Comparison of ENCODE assay signal across 8 cellular contexts in genomic region chr2:85601771-85602475, GRCh38. TPM values are rescaled to one million over a fixed set of nuclear protein-coding genes. Genes with fewer than 3 reads are reported as not detected.
DNase-seq lines count a peak whose midpoint lies in the region; ATAC-seq and TF ChIP-seq lines count a peak whose summit lies in the region.

No MANE protein-coding gene starts in this region.

- CTCF ChIA-PET in AG04449 (lab: Yijun Ruan, JAX) = interaction anchor here (1.3 kb wide), 1 partner anchor 51 kb away, joined by 4 read pairs; no protein-coding TSS in a partner anchor

- ATAC-seq in GM18858 (IDR thresholded peaks at IDR 0.05; ENCODE audit: unreplicated experiment) (peak; percentile 21), HG03045 (IDR thresholded peaks at IDR 0.05; ENCODE audit: unreplicated experiment) (peak; percentile 44)

- TF ChIP-seq CTCF in AG04449 (IDR thresholded peaks at IDR 0.05; ENCODE audit: insufficient read depth, low read length, missing control alignments) = no peak

- H3K36me3 ChIP-seq in esophagus (ENCODE audit: control insufficient read depth in 2 of 2, insufficient read depth in 2 of 2, low read length in 1 of 2) (peaks cover 8 to 20% of the 10 kb centered on the region in 2 donors), muscle layer of duodenum (ENCODE audit: control insufficient read depth in 1 of 2, insufficient read depth in 2 of 2, low read length in 2 of 2) (peaks cover 20 to 31% of the 10 kb centered on the region in 2 donors)

- no peak for DNase-seq in AG04449 (ENCODE audit: low read depth, low spot score)
- DNase-seq in SW480 (ENCODE audit: low spot score) = peak; percentile 36
- no peak for DNase-seq in DMS79 treated with DMSO at 0.1 percent for 48 hours (lab: John Stamatoyannopoulos, UW)
- DNase-seq in effector CD4-positive, alpha-beta T cell = no peak

- peak overlapping the region; percentile 99 for H3K4me3 ChIP-seq in AG04449 (ENCODE audit: low read depth, low read length)
- peak overlapping the region; percentile 63 to 85 for H3K4me3 ChIP-seq in esophagus (ENCODE audit: low read depth in 1 of 2, low read length in 2 of 2)
- H3K4me3 ChIP-seq in muscle layer of duodenum (ENCODE audit: low read depth in 1 of 2, low read length in 2 of 2) = peak overlapping the region; percentile 78 to 79

- H3K9me3 ChIP-seq in esophagus (ENCODE audit: control insufficient read depth in 2 of 2, insufficient read depth in 1 of 2, low read depth in 1 of 2, low read length in 1 of 2) = no peaks in the 10 kb centered on the region
- H3K9me3 ChIP-seq in muscle layer of duodenum (ENCODE audit: control insufficient read depth in 1 of 2, low read length in 2 of 2) = no peaks in the 10 kb centered on the region

- H3K4me1 ChIP-seq in esophagus (ENCODE audit: control insufficient read depth in 2 of 2, insufficient read depth in 2 of 2, low read length in 1 of 2) (peaks cover 11 to 26% of the 10 kb centered on the region in 2 donors), muscle layer of duodenum (ENCODE audit: control insufficient read depth in 1 of 2, insufficient read depth in 2 of 2, low read length in 2 of 2) (peaks cover 10 to 34% of the 10 kb centered on the region in 2 donors)

- H3K27ac ChIP-seq in esophagus (ENCODE audit: low read depth in 2 of 2, low read length in 1 of 2) = peak overlapping the region; percentile 79 to 83
- H3K27ac ChIP-seq in muscle layer of duodenum (ENCODE audit: low read length) = peak overlapping the region; percentile 65

- 6 to 7% methylated on average over 34 to 36 of the region's 36 CpGs for WGBS in esophagus, 2 donors

- POLR2A ChIA-PET in AG04449 (lab: Yijun Ruan, JAX) = interaction anchor here (1.2 to 3.8 kb wide), 3 partner anchors 10 to 52 kb away, joined by 4 to 15 read pairs (median 5); partner anchors contain the start of gene C2orf68

- H3K27me3 ChIP-seq in esophagus (ENCODE audit: control insufficient read depth in 1 of 2, insufficient read depth in 2 of 2, low read length in 2 of 2) (no peaks in the 10 kb centered on the region), muscle layer of duodenum (ENCODE audit: low read depth, low read length) (no peaks in the 10 kb centered on the region)

RNA-seq across cellular contexts. Expression of gene TMEM150A, which starts 0.6 kb away (rescaled TPM):
- 1 to 10 TPM; 9.3 to 9.9 TPM for polyA plus RNA-seq in esophagus

RNA-seq across cellular contexts. Expression of gene RNF181, which starts 6.4 kb away (rescaled TPM):
- polyA plus RNA-seq in esophagus = 100 to 1,000 TPM; 159 to 189 TPM

RNA-seq across cellular contexts. Expression of gene C2orf68, which starts 9.9 kb away (rescaled TPM):
- 10 to 100 TPM; 13.8 to 31.7 TPM for polyA plus RNA-seq in esophagus

RNA-seq across cellular contexts. Expression of gene USP39, which starts 14.1 kb away (rescaled TPM):
- polyA plus RNA-seq in esophagus = 10 to 100 TPM; 18.3 to 30.8 TPM

RNA-seq across cellular contexts. Expression of gene VAMP5, which starts 17.7 kb away (rescaled TPM):
- polyA plus RNA-seq in esophagus = 10 to 100 TPM; 19.5 to 39.6 TPM
